Comparison of ENCODE assay signal across 20 cellular contexts in the genomic region with DNA sequence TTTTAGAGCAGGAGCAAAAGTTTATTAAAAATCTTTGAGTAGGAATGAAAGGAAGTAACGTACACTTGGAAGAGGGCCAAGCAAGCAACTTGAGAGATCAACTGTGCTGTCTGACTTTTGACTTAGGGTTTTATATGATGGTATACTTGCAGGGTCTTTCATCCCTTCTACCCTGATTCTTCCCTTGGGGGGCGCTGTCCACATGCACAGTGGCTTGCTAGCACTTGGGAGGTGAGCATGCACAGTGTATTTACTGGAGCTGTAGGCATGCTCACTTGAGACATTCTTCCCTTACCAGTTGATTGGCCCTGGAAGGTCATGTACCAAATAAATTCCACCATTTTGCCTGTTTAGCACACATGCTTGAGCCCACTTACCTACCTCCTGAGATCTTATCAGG.
"Had no signal": no experiment of that assay in that cellular context is flagged by ENCODE, and none has a peak within 500 bp of the region (broad histone marks: within the 10 kb centered on the region; RNA-seq: fewer than 3 reads in every experiment).

No MANE protein-coding gene starts in this region.

- H3K27ac Mint-ChIP-seq: activated CD8-positive, alpha-beta memory T cell treated with anti-CD3 and anti-CD28 coated beads, Interleukin-2, amount 10 ng/mL, durations not matched to agents 7 days and 5 days; activated naive CD4-positive, alpha-beta T cell treated with anti-CD3 and anti-CD28 coated beads, Interleukin-2, amount 50 U/mL, for 72 hours; activated T-cell treated with anti-CD3 and anti-CD28 coated beads, Interleukin-2, amount 50 U/mL, for 24 hours; brain; T-helper 17 cell had no signal

- H3K27me3 ChIP-seq: esophagus muscularis mucosa, ovary, suprapubic skin, upper lobe of left lung had no signal

- H3K9me3 ChIP-seq: esophagus muscularis mucosa, left ventricle myocardium inferior, ovary, upper lobe of left lung had no signal

- H3K4me3 ChIP-seq: esophagus muscularis mucosa, left ventricle myocardium inferior, ovary, suprapubic skin, upper lobe of left lung had no signal

- H3K36me3 ChIP-seq: esophagus muscularis mucosa, left ventricle myocardium inferior, ovary, suprapubic skin, upper lobe of left lung had no signal

- DNase-seq: activated CD4-positive, alpha-beta T cell treated with anti-CD3 and anti-CD28 coated beads, Interleukin-2, amount 50 U/mL, for 48 hours; activated CD4-positive, CD25-positive, alpha-beta regulatory T cell treated with anti-CD3 and anti-CD28 coated beads, Interleukin-2, amount 50 U/mL, for 72 hours; activated CD8-positive, alpha-beta memory T cell treated with anti-CD3 and anti-CD28 coated beads, Interleukin-2, amount 10 ng/mL, durations not matched to agents 7 days and 5 days; activated effector memory CD4-positive, alpha-beta T cell treated with anti-CD3 and anti-CD28 coated beads, Interleukin-2, amount 50 U/mL, for 16 hours; activated T-cell treated with anti-CD3 and anti-CD28 coated beads, Interleukin-2, amount 50 U/mL, for 24 hours; amniotic stem cell; cerebellar nuclear complex; glutamatergic neuron; left ventricle myocardium inferior; ovary; stimulated activated CD4-positive, alpha-beta T cell treated with anti-CD3 and anti-CD28 coated beads, Interleukin-12 subunit alpha, Interleukin-12 subunit beta, amount 100 ng/mL, for 4 hours; stimulated activated CD4-positive, alpha-beta T cell treated with anti-CD3 and anti-CD28 coated beads, Interleukin-2, amount 100 ng/mL, for 48 hours; stimulated activated CD8-positive, alpha-beta memory T cell treated with anti-CD3 and anti-CD28 coated beads, Interleukin-4, amount 100 ng/mL, for 48 hours; stimulated activated naive CD8-positive, alpha-beta T cell treated with anti-CD3 and anti-CD28 coated beads, Interleukin-15, Interleukin-2, amounts not matched to agents 100 U/mL and 50 U/mL, for 24 hours; T-helper 17 cell; upper lobe of left lung had no signal

- H3K4me1 Mint-ChIP-seq: activated CD8-positive, alpha-beta memory T cell treated with anti-CD3 and anti-CD28 coated beads, Interleukin-2, amount 10 ng/mL, durations not matched to agents 7 days and 5 days; brain; T-helper 17 cell had no signal

- H3K4me1 ChIP-seq: esophagus muscularis mucosa, left ventricle myocardium inferior, suprapubic skin, upper lobe of left lung had no signal

- H3K27me3 Mint-ChIP-seq: activated CD8-positive, alpha-beta memory T cell treated with anti-CD3 and anti-CD28 coated beads, Interleukin-2, amount 10 ng/mL, durations not matched to agents 7 days and 5 days; activated T-cell treated with anti-CD3 and anti-CD28 coated beads, Interleukin-2, amount 50 U/mL, for 24 hours; brain; T-helper 17 cell had no signal

- H3K36me3 Mint-ChIP-seq: activated CD8-positive, alpha-beta memory T cell treated with anti-CD3 and anti-CD28 coated beads, Interleukin-2, amount 10 ng/mL, durations not matched to agents 7 days and 5 days; activated naive CD4-positive, alpha-beta T cell treated with anti-CD3 and anti-CD28 coated beads, Interleukin-2, amount 50 U/mL, for 72 hours; brain had no signal

- H3K27ac ChIP-seq: esophagus muscularis mucosa, left ventricle myocardium inferior, ovary, suprapubic skin, upper lobe of left lung had no signal

- H3K4me3 Mint-ChIP-seq: activated CD8-positive, alpha-beta memory T cell treated with anti-CD3 and anti-CD28 coated beads, Interleukin-2, amount 10 ng/mL, durations not matched to agents 7 days and 5 days; activated T-cell treated with anti-CD3 and anti-CD28 coated beads, Interleukin-2, amount 50 U/mL, for 24 hours; brain; T-helper 17 cell had no signal

- ATAC-seq: activated CD8-positive, alpha-beta memory T cell treated with anti-CD3 and anti-CD28 coated beads, Interleukin-2, amount 10 ng/mL, durations not matched to agents 7 days and 5 days; activated naive CD4-positive, alpha-beta T cell treated with anti-CD3 and anti-CD28 coated beads, Interleukin-2, amount 50 U/mL, for 72 hours; stimulated activated naive CD8-positive, alpha-beta T cell treated with anti-CD3 and anti-CD28 coated beads, Interleukin-15, Interleukin-2, amounts not matched to agents 100 U/mL and 50 U/mL, for 24 hours; T-helper 17 cell had no signal
